In genomic region chr13:74289861-74290260, GRCh38 we compare ENCODE assay signal across 9 cellular contexts.
DNase-seq lines count a peak whose midpoint lies in the region; ATAC-seq lines count a peak whose summit lies in the region.
"Had no signal": no experiment of that assay in that cellular context is flagged by ENCODE, and none has a peak within 500 bp of the region (broad histone marks: within the 10 kb centered on the region; RNA-seq: fewer than 3 reads in every experiment).

No MANE protein-coding gene starts in this region.

- no peak overlapping the region for H3K4me3 ChIP-seq in neuronal stem cell (ENCODE audit: low read length in 2 of 2)

- H3K27ac ChIP-seq in caudate nucleus (ENCODE audit: low read depth, low read length) = peak overlapping the region; percentile 91
- no peak overlapping the region for H3K27ac ChIP-seq in neuronal stem cell (replicated peaks; ENCODE audit: low read length)

- H3K18ac ChIP-seq in neuronal stem cell (ENCODE audit: low read length) = no peak overlapping the region

- no peaks in the 10 kb centered on the region for H3K36me3 ChIP-seq in neuronal stem cell (replicated peaks in 1 of 2; ENCODE audit: control insufficient read depth in 2 of 2, insufficient read depth in 2 of 2, low read length in 2 of 2)

- H4K8ac ChIP-seq in neuronal stem cell (ENCODE audit: low read depth, low read length) = no peak overlapping the region

- no peak overlapping the region for H4K91ac ChIP-seq in neuronal stem cell (ENCODE audit: low read depth, low read length, poor library complexity)

- H2BK120ac ChIP-seq in neuronal stem cell (ENCODE audit: low read depth, low read length) = no peak overlapping the region

- H2BK5ac ChIP-seq in neuronal stem cell (ENCODE audit: low read length) = no peak overlapping the region

- H3K23ac ChIP-seq in neuronal stem cell (ENCODE audit: low read depth, low read length, poor library complexity) = no peak overlapping the region

- no CpG with 5 or more reads among the region's 4 CpGs for WGBS in neuronal stem cell (ENCODE audit: extremely low coverage in 2 of 2, insufficient read length in 2 of 2, insufficient replicate concordance in 1 of 2), 2 donors

- no peaks in the 10 kb centered on the region for H3K27me3 ChIP-seq in neuronal stem cell (ENCODE audit: control insufficient read depth in 3 of 3, insufficient read depth in 3 of 3, low read depth in 1 of 3, low read length in 3 of 3)

- no peak overlapping the region for H3K4me2 ChIP-seq in neuronal stem cell (ENCODE audit: insufficient read depth, low read length, poor library complexity, severe bottlenecking)

- peaks cover 8 to 23% of the 10 kb centered on the region in 2 donors for H3K4me1 ChIP-seq in neuronal stem cell (ENCODE audit: control insufficient read depth in 2 of 2, insufficient read depth in 1 of 2, low read depth in 1 of 2, low read length in 2 of 2)

- no peak overlapping the region for H3K4ac ChIP-seq in neuronal stem cell (ENCODE audit: low read length)

- no peak for ATAC-seq in HG03521 (IDR thresholded peaks at IDR 0.05; ENCODE audit: unreplicated experiment)

- H3K14ac ChIP-seq in neuronal stem cell (ENCODE audit: low read length) = no peak overlapping the region

- H2AK5ac ChIP-seq in neuronal stem cell (ENCODE audit: low read depth, low read length) = no peak overlapping the region

- H3K9ac ChIP-seq in neuronal stem cell (ENCODE audit: low read depth, low read length, poor library complexity) = no peak overlapping the region

- H3K79me1 ChIP-seq in neuronal stem cell (ENCODE audit: low read depth, low read length) = no peaks in the 10 kb centered on the region

- no peak overlapping the region for H2BK15ac ChIP-seq in neuronal stem cell (ENCODE audit: low read length)

- DNase-seq in DMS 273 (lab: John Stamatoyannopoulos, UW; ENCODE audit: unreplicated experiment) = peak; percentile 4
- DNase-seq in DMS 273 treated with DMSO at 0.1 percent for 48 hours (lab: John Stamatoyannopoulos, UW) = no peak
- DNase-seq in NCI-H1105 treated with DMSO at 0.1 percent for 48 hours (lab: John Stamatoyannopoulos, UW) = peak; percentile 69
- DNase-seq in caudate nucleus (lab: John Stamatoyannopoulos, UW) = peak in 1 of 61 donors; percentile 26
- DNase-seq in neuronal stem cell (ENCODE audit: low spot score) = no peak
- DNase-seq in OCI-M2 (lab: John Stamatoyannopoulos, UW; ENCODE audit: unreplicated experiment) = no peak
- DNase-seq in NCI-H446 (lab: John Stamatoyannopoulos, UW) = no peak
- DNase-seq: KG1 had no signal

- H2AFZ ChIP-seq in neuronal stem cell (ENCODE audit: low read length) = peak overlapping the region; percentile 9

- H2BK12ac ChIP-seq in neuronal stem cell (ENCODE audit: low read length) = no peak overlapping the region

- no peaks in the 10 kb centered on the region for H3K9me3 ChIP-seq in neuronal stem cell (replicated peaks in 1 of 2; ENCODE audit: control insufficient read depth in 2 of 2, insufficient read depth in 1 of 2, low read depth in 1 of 2, low read length in 2 of 2)

Comparison
In these comparisons a context has a peak if more than half of its experiments do, and no peak if none do; other contexts are left out.
1. DNase-seq: peak in DMS 273 (single experiment) and NCI-H1105 treated with DMSO at 0.1 percent for 48 hours (single experiment); none in DMS 273 treated with DMSO at 0.1 percent for 48 hours (single experiment), neuronal stem cell (single experiment), OCI-M2 (single experiment) and NCI-H446 (0 of 2).